27 cellular contexts compared by ENCODE assay signal in genomic region chr10:28411136-28411460, GRCh38.
"Had no signal": no experiment of that assay in that cellular context is flagged by ENCODE, and none has a peak within 500 bp of the region (broad histone marks: within the 10 kb centered on the region; RNA-seq: fewer than 3 reads in every experiment).

No MANE protein-coding gene starts in this region.

- DNase-seq: activated CD4-positive, CD25-positive, alpha-beta regulatory T cell treated with anti-CD3 and anti-CD28 coated beads, Interleukin-2, amount 50 U/mL, for 72 hours; activated CD8-positive, alpha-beta T cell treated with anti-CD3 and anti-CD28 coated beads, Interleukin-2, amount 10 ng/mL, durations not matched to agents 7 days and 5 days; activated naive CD4-positive, alpha-beta T cell; anterior cingulate cortex; body of pancreas; effector CD8-positive, alpha-beta T cell; foreskin fibroblast; heart left ventricle; hypothalamus; immature natural killer cell; kidney; naive B cell; nephron progenitor cell; ovary; retina; sigmoid colon; stomach; tibial artery; WERI-Rb-1 had no signal

- H3K4me3 ChIP-seq: body of pancreas, heart left ventricle, ovary, sigmoid colon, stomach, tibial artery had no signal

- H3K27me3 ChIP-seq: body of pancreas, neutrophil, ovary, sigmoid colon had no signal

- H3K9me3 Mint-ChIP-seq: T-helper 2 cell treated with Interferon-gamma antibody and Interleukin-4, amounts not matched to agents 5 μg/mL and 100 μg/mL, for 36 hours had no signal

- H3K4me3 Mint-ChIP-seq: activated CD4-positive, alpha-beta T cell treated with anti-CD3 and anti-CD28 coated beads, Interleukin-2, amount 10 ng/mL, durations not matched to agents 24 days and 14 days; activated CD8-positive, alpha-beta memory T cell treated with anti-CD3 and anti-CD28 coated beads, Interleukin-2, amount 10 ng/mL, durations not matched to agents 7 days and 5 days; activated CD8-positive, alpha-beta T cell treated with anti-CD3 and anti-CD28 coated beads, Interleukin-2, amount 10 ng/mL, durations not matched to agents 7 days and 5 days; activated naive CD8-positive, alpha-beta T cell; immature natural killer cell; mesothelial cell of epicardium; naive B cell; nephron progenitor cell; stimulated activated naive B cell treated with anti-CD40 and anti-IgM and Interleukin-4, amounts not matched to agents 10 μg/mL and 1 μg/mL and 100 μg/mL, for 72 hours had no signal

- H3K4me1 ChIP-seq: body of pancreas, sigmoid colon, tibial artery had no signal

- H3K4me1 Mint-ChIP-seq: immature natural killer cell, naive B cell, nephron progenitor cell had no signal

- H3K27ac Mint-ChIP-seq: activated CD4-positive, alpha-beta T cell treated with anti-CD3 and anti-CD28 coated beads, Interleukin-2, amount 10 ng/mL, durations not matched to agents 24 days and 14 days; activated CD8-positive, alpha-beta memory T cell treated with anti-CD3 and anti-CD28 coated beads, Interleukin-2, amount 10 ng/mL, durations not matched to agents 7 days and 5 days; activated CD8-positive, alpha-beta T cell treated with anti-CD3 and anti-CD28 coated beads, Interleukin-2, amount 10 ng/mL, durations not matched to agents 7 days and 5 days; activated naive CD8-positive, alpha-beta T cell; immature natural killer cell; mesothelial cell of epicardium; naive B cell; nephron progenitor cell; progenitor cell of endocrine pancreas; stimulated activated naive B cell treated with anti-CD40 and anti-IgM and Interleukin-4, amounts not matched to agents 10 μg/mL and 1 μg/mL and 100 μg/mL, for 72 hours had no signal

- H3K9me3 ChIP-seq: body of pancreas, neutrophil, ovary, stomach had no signal

- ATAC-seq: activated CD8-positive, alpha-beta T cell treated with anti-CD3 and anti-CD28 coated beads, Interleukin-2, amount 10 ng/mL, durations not matched to agents 7 days and 5 days; body of pancreas; heart left ventricle had no signal

- H3K36me3 ChIP-seq: heart left ventricle, neutrophil, ovary, sigmoid colon, stomach, tibial artery, WERI-Rb-1 had no signal

- H3K27ac ChIP-seq: body of pancreas, heart left ventricle, neutrophil, ovary, sigmoid colon, stomach, tibial artery, WERI-Rb-1 had no signal
